Comparison of ENCODE assay signal across 8 cellular contexts in genomic region chr1:160219062-160219929, GRCh38. TPM values are rescaled to one million over a fixed set of nuclear protein-coding genes. Genes with fewer than 3 reads are reported as not detected.
A peak's percentile ranks its signal among the peaks of the same experiment; 100 is the strongest.
DNase-seq lines count a peak whose midpoint lies in the region; ATAC-seq and TF ChIP-seq lines count a peak whose summit lies in the region.

No MANE protein-coding gene starts in this region.

- no peak overlapping the region for H3K9ac ChIP-seq in colonic mucosa (ENCODE audit: low read depth in 2 of 2, low read length in 2 of 2)

- H3K36me3 ChIP-seq in colonic mucosa (peaks cover 26% of the 10 kb centered on the region), upper lobe of right lung (peaks cover 100% of the 10 kb centered on the region)

- DNase-seq in ELF-1 (ENCODE audit: low read depth, low spot score) (peak; percentile 78), NCI-H2171 treated with DMSO at 0.1 percent for 48 hours (lab: John Stamatoyannopoulos, UW) (peak; percentile 33), colonic mucosa (peak; percentile 47), lung microvascular endothelial cell (ENCODE audit: low read depth in 2 of 2) (peak; percentile 81 to 82), upper lobe of right lung (no peak), NCI-H187 treated with DMSO at 0.1 percent for 48 hours (lab: John Stamatoyannopoulos, UW) (no peak)
- DNase-seq in effector CD4-positive, alpha-beta T cell = no peak
- no peak for DNase-seq in activated CD4-positive, alpha-beta T cell treated with anti-CD3 and anti-CD28 coated beads, Interleukin-2, amount 50 U/mL, for 1 hour

- H3K4me3 ChIP-seq in colonic mucosa = no peak overlapping the region
- no peak overlapping the region for H3K4me3 ChIP-seq in upper lobe of right lung

- H3K27ac ChIP-seq in colonic mucosa = no peak overlapping the region
- H3K27ac ChIP-seq in upper lobe of right lung = peak overlapping the region; percentile 43

- H3K27me3 ChIP-seq in colonic mucosa (no peaks in the 10 kb centered on the region), upper lobe of right lung (no peaks in the 10 kb centered on the region)

- peak; percentile 39 for TF ChIP-seq CTCF in colonic mucosa (IDR thresholded peaks at IDR 0.05)
- TF ChIP-seq CTCF in upper lobe of right lung (IDR thresholded peaks at IDR 0.05) = peak; percentile 62

- H3K4me1 ChIP-seq in colonic mucosa (no peaks in the 10 kb centered on the region), upper lobe of right lung (peaks cover 27% of the 10 kb centered on the region)

- peak; percentile 70 for ATAC-seq in upper lobe of right lung

- H3K9me3 ChIP-seq in colonic mucosa = no peaks in the 10 kb centered on the region
- no peaks in the 10 kb centered on the region for H3K9me3 ChIP-seq in upper lobe of right lung

- intact Hi-C loops in colonic mucosa (cut with DNase I) = no loop called here
- intact Hi-C loops in upper lobe of right lung (cut with DNase I) = no loop called here

RNA-seq across cellular contexts. Expression of gene PEA15, which starts 14.1 kb away (rescaled TPM):
- total RNA-seq in colonic mucosa = 10 to 100 TPM; 33.0 to 48.3 TPM
- total RNA-seq in lung microvascular endothelial cell = 36.2 and 60.7 TPM in 2 replicates
- 175 TPM for total RNA-seq in upper lobe of right lung

RNA-seq across cellular contexts. Expression of gene CASQ1, which starts 28.9 kb away (rescaled TPM):
- total RNA-seq in colonic mucosa (not detected), lung microvascular endothelial cell (not detected in 2 replicates), upper lobe of right lung (0.41 TPM)

RNA-seq across cellular contexts. Expression of gene DCAF8, which starts 43.1 kb away (rescaled TPM):
- 10 to 100 TPM; 72.0 to 86.1 TPM for total RNA-seq in colonic mucosa
- total RNA-seq in lung microvascular endothelial cell = 46.6 and 51.6 TPM in 2 replicates
- 130 TPM for total RNA-seq in upper lobe of right lung

Comparison
In these comparisons a context has a peak if more than half of its experiments do, and no peak if none do; other contexts are left out.
1. DNase-seq: peak in ELF-1 (single experiment), NCI-H2171 treated with DMSO at 0.1 percent for 48 hours (single experiment), colonic mucosa (single experiment) and lung microvascular endothelial cell (2 of 2); none in upper lobe of right lung (single experiment), NCI-H187 treated with DMSO at 0.1 percent for 48 hours (single experiment), effector CD4-positive, alpha-beta T cell (single experiment) and activated CD4-positive, alpha-beta T cell treated with anti-CD3 and anti-CD28 coated beads, Interleukin-2, amount 50 U/mL, for 1 hour (single experiment).